ENCODE assay signal across 18 cellular contexts in the genomic region with DNA sequence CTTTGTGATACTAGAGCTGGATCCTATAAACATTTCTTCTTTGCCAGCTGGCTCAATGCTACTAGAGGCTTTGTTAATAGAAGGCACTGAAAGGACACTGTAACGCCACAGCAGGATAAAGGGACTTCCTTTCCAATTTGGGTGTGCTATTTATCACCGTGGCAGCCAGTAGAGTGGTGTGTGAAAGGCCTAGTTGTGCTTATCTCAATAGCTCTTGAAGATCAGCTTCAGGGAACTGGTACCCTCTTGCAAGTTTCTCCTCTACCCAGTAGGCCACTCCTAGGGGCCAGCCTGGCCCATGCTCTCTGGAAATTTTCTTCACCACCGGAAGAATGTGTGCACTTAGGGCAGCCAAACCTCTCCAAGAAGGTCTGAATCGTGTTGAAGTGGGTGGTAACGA.
DNase-seq lines count a peak whose midpoint lies in the region; ATAC-seq and TF ChIP-seq lines count a peak whose summit lies in the region.
"Had no signal": no experiment of that assay in that cellular context is flagged by ENCODE, and none has a peak within 500 bp of the region (broad histone marks: within the 10 kb centered on the region; RNA-seq: fewer than 3 reads in every experiment).

No MANE protein-coding gene starts in this region.

- no peak for DNase-seq in Right ventricle myocardium inferior (ENCODE audit: missing footprints)
- DNase-seq in right atrium auricular region (ENCODE audit: low spot score) = no peak
- DNase-seq in NCI-H345 treated with DMSO at 0.1 percent for 48 hours (lab: John Stamatoyannopoulos, UW; ENCODE audit: unreplicated experiment) = peak; percentile 62
- no peak for DNase-seq in left ventricle myocardium inferior
- DNase-seq in thyroid gland = peak; percentile 8 to 50
- DNase-seq in activated effector memory CD4-positive, alpha-beta T cell treated with Interleukin-2 at 50 U/mL for 16 hours = no peak
- DNase-seq in vagina (ENCODE audit: extremely low spot score in 2 of 2) = no peak
- DNase-seq in LoVo (ENCODE audit: low spot score) = no peak
- DNase-seq: HFFc6, MG63, NCI-H187, NCI-H526, OCI-M1, SW 1271 had no signal

- ATAC-seq in Right ventricle myocardium inferior = peak; percentile 95
- ATAC-seq: A549, HepG2 had no signal

- H3K4me1 ChIP-seq in right atrium auricular region (peaks cover 0 to 11% of the 10 kb centered on the region in 2 donors), left ventricle myocardium inferior (peaks cover 16% of the 10 kb centered on the region), thyroid gland (peaks cover 0 to 6% of the 10 kb centered on the region in 2 donors), vagina (no peaks in the 10 kb centered on the region)
- H3K4me1 ChIP-seq: A549; BLaER1 treated with 17β-estradiol and CSF1 and Interleukin-3, amounts not matched to agents 10 nM and 100 nM had no signal

- intact Hi-C loops in Right ventricle myocardium inferior (cut with DNase I) = no loop called here
- intact Hi-C loops in left ventricle myocardium inferior (cut with micrococcal nuclease) = no loop called here
- intact Hi-C loops in thyroid gland (cut with DNase I) = no loop called here
- intact Hi-C loops in vagina (cut with DNase I) = no loop called here

- no peak for TF ChIP-seq POLR2A in thyroid gland (IDR thresholded peaks at IDR 0.05)
- TF ChIP-seq POLR2A in vagina (IDR thresholded peaks at IDR 0.05) = no peak

- 23 to 33% methylated on average over 5 of the region's 5 CpGs for WGBS in thyroid gland, 2 donors

- H3K27ac ChIP-seq in right atrium auricular region (peak overlapping the region in 1 of 2 donors; percentile 53), left ventricle myocardium inferior (replicated peaks) (peak overlapping the region; percentile 61), thyroid gland (no peak overlapping the region), vagina (no peak overlapping the region)
- H3K27ac ChIP-seq: A549; BLaER1 treated with 17β-estradiol and CSF1 and Interleukin-3, amounts not matched to agents 10 nM and 100 nM; KMS-11 had no signal

- TF ChIP-seq CTCF in right atrium auricular region (IDR thresholded peaks at IDR 0.05) (no peak), left ventricle myocardium inferior (IDR thresholded peaks at IDR 0.05; ENCODE audit: borderline replicate concordance) (no peak), thyroid gland (IDR thresholded peaks at IDR 0.05) (no peak), vagina (IDR thresholded peaks at IDR 0.05) (no peak)

- H3K27me3 ChIP-seq in right atrium auricular region (no peaks in the 10 kb centered on the region), left ventricle myocardium inferior (ENCODE audit: low read depth) (no peaks in the 10 kb centered on the region), thyroid gland (no peaks in the 10 kb centered on the region), vagina (no peaks in the 10 kb centered on the region)
- H3K27me3 ChIP-seq: BLaER1 treated with 17β-estradiol and CSF1 and Interleukin-3, amounts not matched to agents 10 nM and 100 nM; MG63 had no signal

- H3K4me3 ChIP-seq in right atrium auricular region = no peak overlapping the region
- no peak overlapping the region for H3K4me3 ChIP-seq in left ventricle myocardium inferior
- H3K4me3 ChIP-seq in thyroid gland (replicated peaks in 1 of 3) = no peak overlapping the region
- H3K4me3 ChIP-seq in vagina = no peak overlapping the region
- H3K4me3 ChIP-seq: A549; BLaER1 treated with 17β-estradiol and CSF1 and Interleukin-3, amounts not matched to agents 10 nM and 100 nM; MG63 had no signal

- H3K9me3 ChIP-seq in right atrium auricular region = no peaks in the 10 kb centered on the region
- H3K9me3 ChIP-seq in left ventricle myocardium inferior (replicated peaks) = peaks cover 6% of the 10 kb centered on the region
- no peaks in the 10 kb centered on the region for H3K9me3 ChIP-seq in thyroid gland
- no peaks in the 10 kb centered on the region for H3K9me3 ChIP-seq in vagina
- H3K9me3 ChIP-seq: A549, MG63 had no signal

- H3K36me3 ChIP-seq in right atrium auricular region = no peaks in the 10 kb centered on the region
- no peaks in the 10 kb centered on the region for H3K36me3 ChIP-seq in left ventricle myocardium inferior
- no peaks in the 10 kb centered on the region for H3K36me3 ChIP-seq in thyroid gland
- no peaks in the 10 kb centered on the region for H3K36me3 ChIP-seq in vagina
- H3K36me3 ChIP-seq: BLaER1 treated with 17β-estradiol and CSF1 and Interleukin-3, amounts not matched to agents 10 nM and 100 nM; MG63 had no signal

Comparison
In these comparisons a context has a peak if more than half of its experiments do, and no peak if none do; other contexts are left out.
1. DNase-seq: peak in NCI-H345 treated with DMSO at 0.1 percent for 48 hours (single experiment) and thyroid gland (2 of 2); none in Right ventricle myocardium inferior (single experiment), right atrium auricular region (single experiment), left ventricle myocardium inferior (single experiment), activated effector memory CD4-positive, alpha-beta T cell treated with Interleukin-2 at 50 U/mL for 16 hours (single experiment), vagina (0 of 2) and LoVo (single experiment).